24 cellular contexts compared by ENCODE assay signal in the genomic region with DNA sequence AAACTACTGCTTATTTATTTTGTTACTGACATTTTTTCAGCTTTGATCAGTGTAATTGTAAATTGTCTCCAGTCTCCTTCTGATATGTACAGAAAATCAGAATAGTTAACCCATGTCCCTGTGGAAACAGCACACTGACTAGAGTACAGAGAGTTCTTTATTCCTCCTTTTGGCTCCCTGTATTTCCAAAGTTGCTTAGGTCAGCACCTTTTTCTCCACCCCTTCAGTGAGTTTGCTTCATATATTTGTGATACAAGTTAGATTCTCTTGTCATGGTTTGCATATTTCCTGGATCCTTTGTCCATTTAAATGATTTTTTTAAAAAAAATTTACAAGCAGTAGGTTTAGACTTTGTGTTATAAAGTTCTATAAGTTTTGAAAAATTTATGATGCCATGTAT.
DNase-seq lines count a peak whose midpoint lies in the region; ATAC-seq, FAIRE-seq and TF ChIP-seq lines count a peak whose summit lies in the region.
"Had no signal": no experiment of that assay in that cellular context is flagged by ENCODE, and none has a peak within 500 bp of the region (broad histone marks: within the 10 kb centered on the region; RNA-seq: fewer than 3 reads in every experiment).

No MANE protein-coding gene starts in this region.

- ATAC-seq in HepG2 (no peak), right lobe of liver (no peak), K562 (no peak)

- CTCF ChIA-PET in HepG2 (lab: Yijun Ruan, JAX; ENCODE audit: low intra/inter-chr PET ratio, low total read pairs) (no interaction called here), K562 (lab: Yijun Ruan, JAX; ENCODE audit: low intra/inter-chr PET ratio) (no interaction called here)

- TF ChIP-seq CTCF in HepG2 (CRISPR knock-in tag; IDR thresholded peaks at IDR 0.05) (no peak), right lobe of liver (IDR thresholded peaks at IDR 0.05) (no peak), K562 (IDR thresholded peaks at IDR 0.05 in 2 of 3, conservative IDR thresholded peaks at IDR 0.05 in 1 of 3; ENCODE audit: insufficient read depth in 2 of 3, low read depth in 1 of 3, low read length in 3 of 3) (no peak)

- intact Hi-C loops in HepG2 (cut with micrococcal nuclease; ENCODE audit: unreplicated experiment) (no loop called here), right lobe of liver (cut with DNase I) (no loop called here), K562 (cut with micrococcal nuclease) (no loop called here), head of caudate nucleus (cut with DNase I) (no loop called here)

- H3K27ac ChIP-seq in HepG2 (ENCODE audit: extremely low read length, insufficient read depth, low read length) (no peak overlapping the region), right lobe of liver (no peak overlapping the region), K562 (ENCODE audit: extremely low read depth, low read depth, low read length) (no peak overlapping the region)
- H3K27ac ChIP-seq: 22Rv1, BLaER1 had no signal

- no peaks in the 10 kb centered on the region for H3K9me1 ChIP-seq in K562 (ENCODE audit: control insufficient read depth, insufficient read depth, low read length)

- H3K4me2 ChIP-seq in HepG2 (ENCODE audit: low read depth, low read length) (no peak overlapping the region), K562 (ENCODE audit: insufficient read depth, low read length) (no peak overlapping the region)
- H3K4me2 ChIP-seq: BLaER1 had no signal

- no peaks in the 10 kb centered on the region for H3K36me3 ChIP-seq in HepG2 (replicated peaks in 1 of 2; ENCODE audit: control insufficient read depth in 1 of 2, insufficient read depth in 2 of 2, low read length in 2 of 2)
- H3K36me3 ChIP-seq in right lobe of liver = no peaks in the 10 kb centered on the region
- H3K36me3 ChIP-seq in K562 (ENCODE audit: control insufficient read depth, insufficient read depth, low read length) = no peaks in the 10 kb centered on the region
- H3K36me3 ChIP-seq: BE2C, BLaER1 had no signal

- FAIRE-seq in HepG2 (lab: Jason Lieb, UNC) (no peak), K562 (lab: Jason Lieb, UNC) (no peak)
- FAIRE-seq: G401.6, GM12891, GM18507 had no signal

- H3K9me3 ChIP-seq in HepG2 (ENCODE audit: low read length) (peaks cover 42% of the 10 kb centered on the region), right lobe of liver (no peaks in the 10 kb centered on the region), K562 (replicated peaks; ENCODE audit: control insufficient read depth, insufficient read depth, low read depth, low read length) (no peaks in the 10 kb centered on the region)
- H3K9me3 ChIP-seq: BE2C, BLaER1 had no signal

- POLR2A ChIA-PET in HepG2 (lab: Yijun Ruan, JAX) (no interaction called here), K562 (lab: Yijun Ruan, JAX) (no interaction called here)

- in situ Hi-C loops in HepG2 (cut with HindIII; ENCODE audit: extremely low pct_ligation_motif_present, low pct_unique_long_range_greater_than_20kb) (no loop called here), K562 (cut with MboI) (no loop called here), G401 (cut with HindIII; ENCODE audit: low sequenced_read_pairs) (no loop called here)

- BruUV-seq in HepG2 (replicated peaks; lab: Mats Ljungman, UMichigan) = no TSS peak
- BruUV-seq in K562 (replicated peaks; lab: Mats Ljungman, UMichigan) = no TSS peak

- H4K20me1 ChIP-seq in HepG2 (ENCODE audit: insufficient read depth, low read length) = no peaks in the 10 kb centered on the region
- no peaks in the 10 kb centered on the region for H4K20me1 ChIP-seq in K562 (replicated peaks; ENCODE audit: control insufficient read depth, insufficient read depth, low read length)
- H4K20me1 ChIP-seq: BLaER1 had no signal

- H3K27me3 ChIP-seq in HepG2 (ENCODE audit: control insufficient read depth in 1 of 2, insufficient read depth in 2 of 2, low read length in 2 of 2) = no peaks in the 10 kb centered on the region; a peak in 1 of 5 replicates
- no peaks in the 10 kb centered on the region for H3K27me3 ChIP-seq in right lobe of liver
- H3K27me3 ChIP-seq in K562 (ENCODE audit: control insufficient read depth in 2 of 2, insufficient read depth in 2 of 2, low read length in 2 of 2) = no peaks in the 10 kb centered on the region
- H3K27me3 ChIP-seq: BE2C, BLaER1 had no signal

- H2AFZ ChIP-seq in HepG2 (ENCODE audit: low read length) = no peak overlapping the region
- no peak overlapping the region for H2AFZ ChIP-seq in K562 (ENCODE audit: low read depth, low read length)

- H3K4me1 ChIP-seq in HepG2 (ENCODE audit: insufficient read depth, low read length) (no peaks in the 10 kb centered on the region), right lobe of liver (no peaks in the 10 kb centered on the region), K562 (replicated peaks in 1 of 2; ENCODE audit: control insufficient read depth in 2 of 2, insufficient read depth in 2 of 2, low read length in 2 of 2) (no peaks in the 10 kb centered on the region)
- H3K4me1 ChIP-seq: BE2C, BLaER1 had no signal

- no peak for DNase-seq in HepG2 (ENCODE audit: low spot score)
- DNase-seq in right lobe of liver = no peak
- DNase-seq in K562 (ENCODE audit: extremely low read depth in 1 of 4, low spot score in 3 of 4) = no peak
- no peak for DNase-seq in head of caudate nucleus
- DNase-seq in G401 (ENCODE audit: low spot score) = no peak
- DNase-seq: ACHN; BE2C; C1 segment of cervical spinal cord; CD4-positive, alpha-beta memory T cell; CD4-positive, CD25-positive, alpha-beta regulatory T cell; CD8-positive, alpha-beta memory T cell; COR-L47; DMS 273 treated with DMSO at 0.1 percent for 48 hours; DMS153; DMS53; DMS79; DND-41; EL; GF-D8 had no signal

- H3K4me3 ChIP-seq in HepG2 (replicated peaks in 1 of 3; ENCODE audit: insufficient read depth in 1 of 3, low read depth in 2 of 3, low read length in 3 of 3) (no peak overlapping the region), right lobe of liver (no peak overlapping the region), K562 (no peak overlapping the region)
- H3K4me3 ChIP-seq: BLaER1 had no signal

- TF ChIP-seq RAD21 in HepG2 (CRISPR knock-in tag; IDR thresholded peaks at IDR 0.05) (no peak), K562 (CRISPR knock-in tag; conservative IDR thresholded peaks at IDR 0.05 in 1 of 2, IDR thresholded peaks at IDR 0.05 in 1 of 2) (no peak)

- TF ChIP-seq POLR2A in HepG2 (IDR thresholded peaks at IDR 0.05; ENCODE audit: insufficient read depth in 1 of 2, low read depth in 2 of 2, low read length in 2 of 2) = no peak
- no peak for TF ChIP-seq POLR2A in right lobe of liver (IDR thresholded peaks at IDR 0.05)
- TF ChIP-seq POLR2A in K562 (conservative IDR thresholded peaks at IDR 0.05) = no peak

- TF ChIP-seq EP300 in HepG2 (IDR thresholded peaks at IDR 0.05; ENCODE audit: low read depth in 2 of 2, low read length in 2 of 2) (no peak), HepG2 (CRISPR knock-in tag; IDR thresholded peaks at IDR 0.05; ENCODE audit: borderline replicate concordance) (no peak), K562 (IDR thresholded peaks at IDR 0.05; ENCODE audit: low read length) (no peak)

- H3K9ac ChIP-seq in HepG2 (ENCODE audit: insufficient read depth, low read depth, low read length) = no peak overlapping the region
- no peak overlapping the region for H3K9ac ChIP-seq in K562 (ENCODE audit: insufficient read depth in 1 of 2, low read depth in 2 of 2, low read length in 2 of 2)
- H3K9ac ChIP-seq: BLaER1 had no signal

- H3K79me2 ChIP-seq in HepG2 (ENCODE audit: insufficient read depth, low read length) (no peaks in the 10 kb centered on the region), K562 (ENCODE audit: control insufficient read depth, insufficient read depth, low read length) (no peaks in the 10 kb centered on the region)

TF ChIP-seq in HepG2, 621 proteins besides CTCF, POLR2A, EP300 and RAD21 (continues in another document):
- TF ChIP-seq MAFF (IDR thresholded peaks at IDR 0.05; ENCODE audit: low read depth, low read length) (peak; percentile 94), MAFK (conservative IDR thresholded peaks at IDR 0.05 in 1 of 2, IDR thresholded peaks at IDR 0.05 in 1 of 2; ENCODE audit: low read length in 2 of 2) (peak; percentile 94 to 98)

TF ChIP-seq in K562, 482 proteins besides CTCF, POLR2A, EP300 and RAD21 (continues in another document):
- TF ChIP-seq PHB (CRISPR knock-in tag; IDR thresholded peaks at IDR 0.05) = no peak
- no peak for TF ChIP-seq ZNF324 (CRISPR knock-in tag; IDR thresholded peaks at IDR 0.05)
- TF ChIP-seq, protein P1, sequence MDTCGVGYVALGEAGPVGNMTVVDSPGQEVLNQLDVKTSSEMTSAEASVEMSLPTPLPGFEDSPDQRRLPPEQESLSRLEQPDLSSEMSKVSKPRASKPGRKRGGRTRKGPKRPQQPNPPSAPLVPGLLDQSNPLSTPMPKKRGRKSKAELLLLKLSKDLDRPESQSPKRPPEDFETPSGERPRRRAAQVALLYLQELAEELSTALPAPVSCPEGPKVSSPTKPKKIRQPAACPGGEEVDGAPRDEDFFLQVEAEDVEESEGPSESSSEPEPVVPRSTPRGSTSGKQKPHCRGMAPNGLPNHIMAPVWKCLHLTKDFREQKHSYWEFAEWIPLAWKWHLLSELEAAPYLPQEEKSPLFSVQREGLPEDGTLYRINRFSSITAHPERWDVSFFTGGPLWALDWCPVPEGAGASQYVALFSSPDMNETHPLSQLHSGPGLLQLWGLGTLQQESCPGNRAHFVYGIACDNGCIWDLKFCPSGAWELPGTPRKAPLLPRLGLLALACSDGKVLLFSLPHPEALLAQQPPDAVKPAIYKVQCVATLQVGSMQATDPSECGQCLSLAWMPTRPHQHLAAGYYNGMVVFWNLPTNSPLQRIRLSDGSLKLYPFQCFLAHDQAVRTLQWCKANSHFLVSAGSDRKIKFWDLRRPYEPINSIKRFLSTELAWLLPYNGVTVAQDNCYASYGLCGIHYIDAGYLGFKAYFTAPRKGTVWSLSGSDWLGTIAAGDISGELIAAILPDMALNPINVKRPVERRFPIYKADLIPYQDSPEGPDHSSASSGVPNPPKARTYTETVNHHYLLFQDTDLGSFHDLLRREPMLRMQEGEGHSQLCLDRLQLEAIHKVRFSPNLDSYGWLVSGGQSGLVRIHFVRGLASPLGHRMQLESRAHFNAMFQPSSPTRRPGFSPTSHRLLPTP (IDR thresholded peaks at IDR 0.05; ENCODE audit: borderline replicate concordance, extremely low read depth, insufficient read length) = no peak
- TF ChIP-seq, protein P2, sequence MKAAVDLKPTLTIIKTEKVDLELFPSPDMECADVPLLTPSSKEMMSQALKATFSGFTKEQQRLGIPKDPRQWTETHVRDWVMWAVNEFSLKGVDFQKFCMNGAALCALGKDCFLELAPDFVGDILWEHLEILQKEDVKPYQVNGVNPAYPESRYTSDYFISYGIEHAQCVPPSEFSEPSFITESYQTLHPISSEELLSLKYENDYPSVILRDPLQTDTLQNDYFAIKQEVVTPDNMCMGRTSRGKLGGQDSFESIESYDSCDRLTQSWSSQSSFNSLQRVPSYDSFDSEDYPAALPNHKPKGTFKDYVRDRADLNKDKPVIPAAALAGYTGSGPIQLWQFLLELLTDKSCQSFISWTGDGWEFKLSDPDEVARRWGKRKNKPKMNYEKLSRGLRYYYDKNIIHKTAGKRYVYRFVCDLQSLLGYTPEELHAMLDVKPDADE (conservative IDR thresholded peaks at IDR 0.05; ENCODE audit: control insufficient read depth, low read depth, low read length) = no peak
- TF ChIP-seq MAFK (IDR thresholded peaks at IDR 0.05; ENCODE audit: low read length) = peak; percentile 80
- TF ChIP-seq ZNF436 (CRISPR knock-in tag; IDR thresholded peaks at IDR 0.05) = no peak
